In the genomic region with DNA sequence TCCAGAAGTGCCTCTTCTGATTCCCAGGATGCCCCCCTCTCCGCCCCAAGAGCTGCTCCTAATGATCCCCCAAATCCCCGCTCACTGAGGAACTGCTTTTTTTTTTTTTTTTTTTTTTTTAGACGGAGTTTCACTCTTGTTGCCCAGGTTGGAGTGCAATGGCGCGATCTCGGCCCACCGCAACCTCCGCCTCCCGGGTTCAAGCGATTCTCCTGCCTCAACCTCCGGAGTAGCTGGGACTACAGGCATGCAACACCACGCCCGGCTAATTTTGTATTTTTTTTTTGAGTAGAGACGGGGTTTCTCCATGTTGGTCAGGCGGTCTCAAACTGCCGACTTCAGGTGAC, we compare ENCODE assay signal across 8 cellular contexts. TPM values are rescaled to one million over a fixed set of nuclear protein-coding genes. Genes with fewer than 3 reads are reported as not detected.
A peak's percentile ranks its signal among the peaks of the same experiment; 100 is the strongest.
DNase-seq lines count a peak whose midpoint lies in the region; ATAC-seq and TF ChIP-seq lines count a peak whose summit lies in the region.
"Not testable (repeated sequence)": the region's sequence is repeated elsewhere in the genome, so short reads cannot be mapped to it uniquely, and the experiment has no call there.

No MANE protein-coding gene starts in this region.

- peaks cover 32% of the 10 kb centered on the region for H3K4me1 ChIP-seq in CD4-positive, CD25-positive, alpha-beta regulatory T cell (ENCODE audit: control insufficient read depth, insufficient read depth, low read length, poor library complexity, severe bottlenecking)
- H3K4me1 ChIP-seq in fibroblast of lung (ENCODE audit: control insufficient read depth, extremely low read depth, insufficient read depth, low read length); ovary (ENCODE audit: insufficient read depth): not testable (repeated sequence)
- H3K4me1 ChIP-seq in right lobe of liver (peaks cover 0 to 24% (median 5%) of the 10 kb centered on the region in 4 donors), thoracic aorta (ENCODE audit: control insufficient read depth in 1 of 2, low read depth in 2 of 2) (peaks cover 9 to 19% of the 10 kb centered on the region in 2 donors)

- TF ChIP-seq CTCF in brain (conservative IDR thresholded peaks at IDR 0.05); fibroblast of lung (conservative IDR thresholded peaks at IDR 0.05 in 1 of 2, IDR thresholded peaks at IDR 0.05 in 1 of 2; ENCODE audit: low read depth in 1 of 2, low read length in 2 of 2); right lobe of liver (IDR thresholded peaks at IDR 0.05); ovary (IDR thresholded peaks at IDR 0.05); thoracic aorta (IDR thresholded peaks at IDR 0.05): not testable (repeated sequence)

- TF ChIP-seq EP300 in ovary (IDR thresholded peaks at IDR 0.05), result not testable (repeated sequence)

- H3K79me2 ChIP-seq in fibroblast of lung (ENCODE audit: control insufficient read depth, insufficient read depth, low read length), result peaks cover 30% of the 10 kb centered on the region

- H3K36me3 ChIP-seq in CD4-positive, CD25-positive, alpha-beta regulatory T cell (ENCODE audit: control insufficient read depth, insufficient read depth, low read length), result peaks cover 12% of the 10 kb centered on the region
- H3K36me3 ChIP-seq in KOPT-K1 (ENCODE audit: insufficient read depth, low read length), result peaks cover 11% of the 10 kb centered on the region
- H3K36me3 ChIP-seq in fibroblast of lung (ENCODE audit: control insufficient read depth, insufficient read depth, low read length); ovary; thoracic aorta: not testable (repeated sequence)
- peaks cover 0 to 11% (median 6%) of the 10 kb centered on the region in 4 donors for H3K36me3 ChIP-seq in right lobe of liver

- H3K4me3 ChIP-seq in CD4-positive, CD25-positive, alpha-beta regulatory T cell (ENCODE audit: low read depth, low read length), result peak overlapping the region; percentile 87
- peak overlapping the region; percentile 75 to 99 (median 88) for H3K4me3 ChIP-seq in fibroblast of lung (replicated peaks in 1 of 4; ENCODE audit: control extremely low read depth in 1 of 4, insufficient read depth in 1 of 4, low read depth in 3 of 4, low read length in 4 of 4)
- H3K4me3 ChIP-seq in right lobe of liver, result peak overlapping the region; percentile 69 to 85 (median 84)
- peak overlapping the region; percentile 89 for H3K4me3 ChIP-seq in ovary
- peak overlapping the region; percentile 96 for H3K4me3 ChIP-seq in thoracic aorta

- not testable (repeated sequence) for H4K20me1 ChIP-seq in fibroblast of lung (ENCODE audit: control insufficient read depth, extremely low read depth, insufficient read depth, low read length)

- peaks cover 14 to 43% (median 30%) of the 10 kb centered on the region in 4 donors for H3K4me1 Mint-ChIP-seq in CD4-positive, CD25-positive, alpha-beta regulatory T cell
- H3K4me1 Mint-ChIP-seq in activated CD4-positive, alpha-beta T cell treated with anti-CD3 and anti-CD28 coated beads for 36 hours, result peaks cover 28% of the 10 kb centered on the region
- peaks cover 46% of the 10 kb centered on the region for H3K4me1 Mint-ChIP-seq in brain

- H3K9me3 ChIP-seq in CD4-positive, CD25-positive, alpha-beta regulatory T cell (ENCODE audit: control insufficient read depth in 2 of 2, low read length in 2 of 2); KOPT-K1 (ENCODE audit: insufficient read depth, low read length, poor library complexity, severe bottlenecking); fibroblast of lung (ENCODE audit: control insufficient read depth, insufficient read depth, low read depth, low read length); right lobe of liver; ovary; thoracic aorta: not testable (repeated sequence)

- DNase-seq in CD4-positive, CD25-positive, alpha-beta regulatory T cell; activated CD4-positive, alpha-beta T cell treated with anti-CD3 and anti-CD28 coated beads for 36 hours; fibroblast of lung (ENCODE audit: low read depth in 2 of 2); right lobe of liver; ovary; thoracic aorta (ENCODE audit: low spot score): not testable (repeated sequence)

- peak overlapping the region; percentile 85 for H3K27ac ChIP-seq in CD4-positive, CD25-positive, alpha-beta regulatory T cell (ENCODE audit: insufficient read depth, low read length, poor library complexity, severe bottlenecking)
- peak overlapping the region; percentile 76 for H3K27ac ChIP-seq in KOPT-K1 (ENCODE audit: low read depth, low read length, poor library complexity, severe bottlenecking)
- peak overlapping the region; percentile 52 for H3K27ac ChIP-seq in fibroblast of lung (ENCODE audit: insufficient read depth, low read length)
- peak overlapping the region; percentile 71 to 89 (median 77) for H3K27ac ChIP-seq in right lobe of liver
- peak overlapping the region in 1 of 2 donors; percentile 89 for H3K27ac ChIP-seq in ovary
- H3K27ac ChIP-seq in thoracic aorta, result peak overlapping the region; percentile 90 to 93

- not testable (repeated sequence) for H2AFZ ChIP-seq in fibroblast of lung (ENCODE audit: low read length)

- CTCF ChIA-PET in activated CD4-positive, alpha-beta T cell treated with anti-CD3 and anti-CD28 coated beads for 36 hours (lab: Charles Lee), result interaction anchor here (0.6 to 2.0 kb wide), 6 partner anchors 23 to 286 kb away, joined by 3 to 7 read pairs (median 4); partner anchors contain the start of gene ST3GAL3

- not testable (repeated sequence) for H3K27me3 Mint-ChIP-seq in CD4-positive, CD25-positive, alpha-beta regulatory T cell; activated CD4-positive, alpha-beta T cell treated with anti-CD3 and anti-CD28 coated beads for 36 hours
- H3K27me3 Mint-ChIP-seq in brain, result peaks cover 13% of the 10 kb centered on the region

- H3K36me3 Mint-ChIP-seq in CD4-positive, CD25-positive, alpha-beta regulatory T cell; brain: not testable (repeated sequence)
- H3K36me3 Mint-ChIP-seq in activated CD4-positive, alpha-beta T cell treated with anti-CD3 and anti-CD28 coated beads for 36 hours (ENCODE audit: low read depth), result peaks cover 12% of the 10 kb centered on the region

- H3K9me3 Mint-ChIP-seq in CD4-positive, CD25-positive, alpha-beta regulatory T cell; activated CD4-positive, alpha-beta T cell treated with anti-CD3 and anti-CD28 coated beads for 36 hours (ENCODE audit: low read depth); brain: not testable (repeated sequence)

- POLR2A ChIA-PET in activated CD4-positive, alpha-beta T cell treated with anti-CD3 and anti-CD28 coated beads for 36 hours (lab: Charles Lee), result interaction anchor here (0.6 to 1.8 kb wide), 5 partner anchors 27 to 1072 kb away, joined by 3 to 13 read pairs (median 4); partner anchors contain the start of gene ST3GAL3

- not testable (repeated sequence) for H3K27me3 ChIP-seq in CD4-positive, CD25-positive, alpha-beta regulatory T cell (ENCODE audit: control insufficient read depth, insufficient read depth, low read length); fibroblast of lung (ENCODE audit: control insufficient read depth, insufficient read depth, low read length); right lobe of liver; ovary; thoracic aorta (replicated peaks; ENCODE audit: insufficient read depth)

- TF ChIP-seq POLR2A in right lobe of liver (IDR thresholded peaks at IDR 0.05); ovary (IDR thresholded peaks at IDR 0.05): not testable (repeated sequence)

- WGBS in right lobe of liver (ENCODE audit: insufficient coverage, low coverage, low lambda C conversion rate, missing lambda C conversion rate), result 12% methylated on average over 10 of the region's 16 CpGs
- WGBS in ovary, 3 donors, result 24 to 32% (median 29%) methylated on average over 16 of the region's 16 CpGs

- H3K4me3 Mint-ChIP-seq in CD4-positive, CD25-positive, alpha-beta regulatory T cell, result peak overlapping the region; percentile 93 to 99 (median 98)
- H3K4me3 Mint-ChIP-seq in activated CD4-positive, alpha-beta T cell treated with anti-CD3 and anti-CD28 coated beads for 36 hours, result peak overlapping the region; percentile 89
- H3K4me3 Mint-ChIP-seq in brain, result peak overlapping the region; percentile 93 to 100 (median 100)

- H3K9ac ChIP-seq in fibroblast of lung (ENCODE audit: insufficient read depth, low read length), result peak overlapping the region; percentile 52

- H3K27ac Mint-ChIP-seq in CD4-positive, CD25-positive, alpha-beta regulatory T cell, result peak overlapping the region in 2 of 3 donors; percentile 40 to 95
- peak overlapping the region; percentile 97 for H3K27ac Mint-ChIP-seq in activated CD4-positive, alpha-beta T cell treated with anti-CD3 and anti-CD28 coated beads for 36 hours
- peak overlapping the region; percentile 98 to 100 (median 100) for H3K27ac Mint-ChIP-seq in brain

- H3K4me2 ChIP-seq in fibroblast of lung (ENCODE audit: extremely low read depth, insufficient read depth, low read length), result peak overlapping the region; percentile 61

- not testable (repeated sequence) for ATAC-seq in CD4-positive, CD25-positive, alpha-beta regulatory T cell (ENCODE audit: low read depth in 2 of 2); activated CD4-positive, alpha-beta T cell treated with anti-CD3 and anti-CD28 coated beads for 36 hours; right lobe of liver; thoracic aorta (ENCODE audit: insufficient number of reproducible peaks, low FRiP score, low read depth)

- intact Hi-C loops in activated CD4-positive, alpha-beta T cell treated with anti-CD3 and anti-CD28 coated beads for 36 hours (cut with DNase I, micrococcal nuclease), result loop anchor here in 1 of 2 experiments (5.0 kb wide), 1 partner anchor 323 kb away; the partner anchor contains the start of genes ATP6V0B and DPH2
- intact Hi-C loops in right lobe of liver (cut with DNase I), result not testable (repeated sequence)
- intact Hi-C loops in ovary (cut with DNase I), result loop anchor here in 1 of 4 donors (10.0 kb wide), 1 partner anchor 114 kb away; the partner anchor contains the start of gene PTPRF

RNA-seq across cellular contexts. Expression of gene KDM4A, which starts 0.8 kb away (rescaled TPM):
- total RNA-seq in CD4-positive, CD25-positive, alpha-beta regulatory T cell, result 48.4 TPM
- 10 to 100 TPM in 2 of 4 donors, 1 to 10 TPM in 2; 8.0 to 10.6 (median 9.9) TPM for polyA plus RNA-seq in CD4-positive, CD25-positive, alpha-beta regulatory T cell
- 10 to 100 TPM; 34.0 to 35.8 TPM for total RNA-seq in activated CD4-positive, alpha-beta T cell treated with anti-CD3 and anti-CD28 coated beads for 36 hours
- polyA plus RNA-seq in brain (ENCODE audit: insufficient read depth, low read depth, low replicate concordance), result 45.9 TPM
- total RNA-seq in fibroblast of lung, result 38.3 and 50.2 TPM in 2 replicates
- 22.3 and 22.7 TPM in 2 replicates for polyA plus RNA-seq in fibroblast of lung
- 21.2 and 21.8 TPM in 2 replicates for polyA plus RNA-seq in fibroblast of lung (2012)
- polyA minus RNA-seq in fibroblast of lung (ENCODE audit: low replicate concordance), result 28.5 and 45.6 TPM in 2 replicates
- total RNA-seq in right lobe of liver, result 10 to 100 TPM; 12.7 to 22.5 (median 17.6) TPM
- total RNA-seq in ovary, result 10 to 100 TPM; 23.1 to 48.5 (median 34.3) TPM
- 10 to 100 TPM; 16.5 to 42.8 TPM for polyA plus RNA-seq in ovary
- 10 to 100 TPM; 23.0 to 34.6 TPM for total RNA-seq in thoracic aorta

RNA-seq across cellular contexts. Expression of gene ST3GAL3, which starts 58.2 kb away (rescaled TPM):
- 25.0 TPM for total RNA-seq in CD4-positive, CD25-positive, alpha-beta regulatory T cell
- 1 to 10 TPM; 5.7 to 9.6 (median 8.3) TPM for polyA plus RNA-seq in CD4-positive, CD25-positive, alpha-beta regulatory T cell
- total RNA-seq in activated CD4-positive, alpha-beta T cell treated with anti-CD3 and anti-CD28 coated beads for 36 hours, result 10 to 100 TPM; 15.8 to 20.9 TPM
- 38.6 TPM for polyA plus RNA-seq in brain (ENCODE audit: insufficient read depth, low read depth, low replicate concordance)
- 11.8 and 16.3 TPM in 2 replicates for total RNA-seq in fibroblast of lung
- polyA plus RNA-seq in fibroblast of lung, result 13.1 and 13.7 TPM in 2 replicates
- 11.7 and 13.0 TPM in 2 replicates for polyA plus RNA-seq in fibroblast of lung (2012)
- polyA minus RNA-seq in fibroblast of lung (ENCODE audit: low replicate concordance), result 53.2 and 73.3 TPM in 2 replicates
- total RNA-seq in right lobe of liver, result 10 to 100 TPM in 4 of 6 experiments, 1 to 10 TPM in 2; 6.4 to 14.2 (median 12.0) TPM
- 10 to 100 TPM; 11.4 to 40.4 (median 27.1) TPM for total RNA-seq in ovary
- 10 to 100 TPM; 18.5 to 43.3 TPM for polyA plus RNA-seq in ovary
- 10 to 100 TPM; 26.3 to 36.0 TPM for total RNA-seq in thoracic aorta
